Comparison of ENCODE assay signal across 20 cellular contexts in genomic region chr12:122073815-122074214, GRCh38. TPM values are rescaled to one million over a fixed set of nuclear protein-coding genes. Genes with fewer than 3 reads are reported as not detected.
A peak's percentile ranks its signal among the peaks of the same experiment; 100 is the strongest.
DNase-seq lines count a peak whose midpoint lies in the region; ATAC-seq, FAIRE-seq and TF ChIP-seq lines count a peak whose summit lies in the region.
"Had no signal": no experiment of that assay in that cellular context is flagged by ENCODE, and none has a peak within 500 bp of the region (broad histone marks: within the 10 kb centered on the region; RNA-seq: fewer than 3 reads in every experiment).

No MANE protein-coding gene starts in this region.

- H3K9ac ChIP-seq in GM12878 (ENCODE audit: control insufficient read depth, insufficient read depth, low read length) (no peak overlapping the region), neuronal stem cell (ENCODE audit: low read depth, low read length, poor library complexity) (no peak overlapping the region)

- BruUV-seq in Panc1 (replicated peaks; lab: Mats Ljungman, UMichigan): no TSS peak
- BruUV-seq in GM12878 (replicated peaks; lab: Mats Ljungman, UMichigan): no TSS peak

- H2BK12ac ChIP-seq in neuronal stem cell (ENCODE audit: low read length): no peak overlapping the region

- H3K4me1 ChIP-seq in Panc1 (ENCODE audit: control insufficient read depth, insufficient read depth, low read length): peaks cover 17% of the 10 kb centered on the region
- H3K4me1 ChIP-seq in GM12878 (ENCODE audit: control insufficient read depth, insufficient read depth, low read length): peaks cover 11% of the 10 kb centered on the region
- peaks cover 31% of the 10 kb centered on the region for H3K4me1 ChIP-seq in psoas muscle
- peaks cover 0 to 5% of the 10 kb centered on the region in 2 donors for H3K4me1 ChIP-seq in uterus
- peaks cover 0 to 37% (median 19%) of the 10 kb centered on the region in 3 donors for H3K4me1 ChIP-seq in esophagus squamous epithelium
- peaks cover 0 to 1% of the 10 kb centered on the region in 2 donors for H3K4me1 ChIP-seq in neuronal stem cell (ENCODE audit: control insufficient read depth in 2 of 2, insufficient read depth in 1 of 2, low read depth in 1 of 2, low read length in 2 of 2)

- no peaks in the 10 kb centered on the region for H3K79me2 ChIP-seq in GM12878 (ENCODE audit: control insufficient read depth, insufficient read depth, low read length)

- no peak overlapping the region for H4K8ac ChIP-seq in neuronal stem cell (ENCODE audit: low read depth, low read length)

- TF ChIP-seq EP300 in GM12878 (IDR thresholded peaks at IDR 0.05; ENCODE audit: borderline replicate concordance in 1 of 2, control insufficient read depth in 1 of 2, low read depth in 2 of 2, low read length in 2 of 2): no peak

- no peak overlapping the region for H2BK120ac ChIP-seq in neuronal stem cell (ENCODE audit: low read depth, low read length)

- RAD21 ChIA-PET in GM12878 (lab: Charles Lee; ENCODE audit: unreplicated experiment): interaction anchor here (1.7 kb wide), 1 partner anchor 19 kb away, joined by 4 read pairs; no protein-coding TSS in a partner anchor

- SMC1A ChIA-PET in GM12878 (lab: Charles Lee; ENCODE audit: uncharacterized antibody, unreplicated experiment): interaction anchor here (0.9 kb wide), 1 partner anchor 49 kb away, joined by 6 read pairs; no protein-coding TSS in a partner anchor

- no peak overlapping the region for H2AFZ ChIP-seq in GM12878 (ENCODE audit: control insufficient read depth, low read depth, low read length)
- H2AFZ ChIP-seq in neuronal stem cell (ENCODE audit: low read length): no peak overlapping the region

- H3K36me3 ChIP-seq in Panc1 (ENCODE audit: control insufficient read depth, insufficient read depth, low read length) (no peaks in the 10 kb centered on the region), GM12878 (ENCODE audit: control insufficient read depth in 2 of 2, insufficient read depth in 2 of 2, low read length in 1 of 2) (no peaks in the 10 kb centered on the region), psoas muscle (ENCODE audit: insufficient read depth in 1 of 2, low read depth in 1 of 2) (no peaks in the 10 kb centered on the region), uterus (no peaks in the 10 kb centered on the region), esophagus squamous epithelium (no peaks in the 10 kb centered on the region), neuronal stem cell (replicated peaks in 1 of 2; ENCODE audit: control insufficient read depth in 2 of 2, insufficient read depth in 2 of 2, low read length in 2 of 2) (peaks cover 0 to 11% of the 10 kb centered on the region in 2 donors)
- H3K36me3 ChIP-seq: Peyer's patch, SJCRH30 had no signal

- H3K27me3 ChIP-seq in Panc1 (ENCODE audit: control insufficient read depth, insufficient read depth, low read length): no peaks in the 10 kb centered on the region
- no peaks in the 10 kb centered on the region for H3K27me3 ChIP-seq in GM12878 (replicated peaks in 1 of 2; ENCODE audit: control insufficient read depth in 2 of 2, insufficient read depth in 2 of 2, low read length in 1 of 2)
- H3K27me3 ChIP-seq in psoas muscle (ENCODE audit: insufficient read depth in 3 of 3, low read length in 2 of 3): no peaks in the 10 kb centered on the region
- no peaks in the 10 kb centered on the region for H3K27me3 ChIP-seq in uterus
- H3K27me3 ChIP-seq in esophagus squamous epithelium: no peaks in the 10 kb centered on the region
- peaks cover 0 to 1% (median 0%) of the 10 kb centered on the region in 3 experiments for H3K27me3 ChIP-seq in neuronal stem cell (ENCODE audit: control insufficient read depth in 3 of 3, insufficient read depth in 3 of 3, low read depth in 1 of 3, low read length in 3 of 3)
- H3K27me3 ChIP-seq: Peyer's patch, SJCRH30 had no signal

- H3K27ac ChIP-seq in Panc1 (ENCODE audit: low read length) (peak overlapping the region; percentile 32; the same call in 1 of the 2 replicates), GM12878 (ENCODE audit: control insufficient read depth, insufficient read depth) (no peak overlapping the region), psoas muscle (peak overlapping the region; percentile 86), uterus (peak overlapping the region; percentile 67 to 83), esophagus squamous epithelium (no peak overlapping the region), neuronal stem cell (replicated peaks; ENCODE audit: low read length) (no peak overlapping the region)
- H3K27ac ChIP-seq: SJCRH30 had no signal

- H3K4me2 ChIP-seq in GM12878 (ENCODE audit: control insufficient read depth, insufficient read depth) (no peak overlapping the region), neuronal stem cell (ENCODE audit: insufficient read depth, low read length, poor library complexity, severe bottlenecking) (no peak overlapping the region)

- no peak overlapping the region for H3K4me3 ChIP-seq in Panc1 (ENCODE audit: low read depth in 2 of 2, low read length in 2 of 2)
- no peak overlapping the region for H3K4me3 ChIP-seq in GM12878
- H3K4me3 ChIP-seq in psoas muscle: no peak overlapping the region
- H3K4me3 ChIP-seq in uterus: no peak overlapping the region
- H3K4me3 ChIP-seq in esophagus squamous epithelium: no peak overlapping the region
- H3K4me3 ChIP-seq in neuronal stem cell (ENCODE audit: low read length in 2 of 2): no peak overlapping the region
- H3K4me3 ChIP-seq: Peyer's patch, SJCRH30 had no signal

- POLR2A ChIA-PET in Panc1 (lab: Charles Lee) (no interaction called here), GM12878 (lab: Charles Lee) (interaction anchor here (0.6 kb wide), 1 partner anchor 50 kb away, joined by 5 read pairs; no protein-coding TSS in a partner anchor)

- TF ChIP-seq CTCF in Panc1 (IDR thresholded peaks at IDR 0.05): no peak
- no peak for TF ChIP-seq CTCF in GM12878 (IDR thresholded peaks at IDR 0.05 in 2 of 3, conservative IDR thresholded peaks at IDR 0.05 in 1 of 3; ENCODE audit: control insufficient read depth in 2 of 3, extremely low read depth in 1 of 3, insufficient read depth in 1 of 3, low read depth in 3 of 3, low read length in 3 of 3)
- TF ChIP-seq CTCF in psoas muscle (IDR thresholded peaks at IDR 0.05): no peak
- TF ChIP-seq CTCF in uterus (IDR thresholded peaks at IDR 0.05): no peak
- no peak for TF ChIP-seq CTCF in esophagus squamous epithelium (IDR thresholded peaks at IDR 0.05)

- no peak overlapping the region for H3K18ac ChIP-seq in neuronal stem cell (ENCODE audit: low read length)

- intact Hi-C loops in Panc1 (cut with micrococcal nuclease; ENCODE audit: unreplicated experiment): no loop called here
- intact Hi-C loops in GM12878 (cut with micrococcal nuclease; ENCODE audit: unreplicated experiment): no loop called here
- intact Hi-C loops in psoas muscle (cut with DNase I): no loop called here
- intact Hi-C loops in uterus (cut with DNase I; ENCODE audit: low total_unique reads): no loop called here
- intact Hi-C loops in esophagus squamous epithelium (cut with DNase I): no loop called here

- no peak overlapping the region for H2BK15ac ChIP-seq in neuronal stem cell (ENCODE audit: low read length)

- peaks cover 3% of the 10 kb centered on the region for H3K79me1 ChIP-seq in neuronal stem cell (ENCODE audit: low read depth, low read length)

- DNase-seq in Panc1 (ENCODE audit: low read depth, low spot score): no peak
- DNase-seq in GM12878 (ENCODE audit: low read depth, low spot score): no peak
- DNase-seq in psoas muscle: no peak
- no peak for DNase-seq in uterus
- DNase-seq in esophagus squamous epithelium (lab: John Stamatoyannopoulos, UW): no peak
- no peak for DNase-seq in neuronal stem cell (ENCODE audit: low spot score)
- no peak for DNase-seq in HTR-8/SVneo (ENCODE audit: insufficient read length, low spot score)
- DNase-seq: CD4-positive, CD25-positive, alpha-beta regulatory T cell; EL; GF-D8; KG1; NCI-H1092 treated with DMSO at 0.1 percent for 48 hours; NCI-H146; NCI-H2081; NCI-H2171; NCI-H345; NCI-H524; NCI-H82; Peyer's patch; SJCRH30 had no signal

- no peaks in the 10 kb centered on the region for H4K20me1 ChIP-seq in GM12878 (ENCODE audit: control insufficient read depth, insufficient read depth)

- H3K14ac ChIP-seq in neuronal stem cell (ENCODE audit: low read length): no peak overlapping the region

- no peak for TF ChIP-seq POLR2A in GM12878 (IDR thresholded peaks at IDR 0.05; ENCODE audit: low read depth, low read length)
- TF ChIP-seq POLR2A in uterus (IDR thresholded peaks at IDR 0.05): no peak
- no peak for TF ChIP-seq POLR2A in esophagus squamous epithelium (IDR thresholded peaks at IDR 0.05)

- 77% methylated on average over 1 of the region's 1 CpG for WGBS in GM12878 (ENCODE audit: insufficient coverage, insufficient replicate concordance, low lambda C conversion rate, missing lambda C conversion rate)
- 96% methylated on average over 1 of the region's 1 CpG for WGBS in psoas muscle, 3 donors
- 78 to 89% methylated on average over 1 of the region's 1 CpG for WGBS in esophagus squamous epithelium, 2 donors
- WGBS in neuronal stem cell (ENCODE audit: extremely low coverage in 2 of 2, insufficient read length in 2 of 2, insufficient replicate concordance in 1 of 2), 2 donors: no CpG with 5 or more reads among the region's 1 CpG

- CTCF ChIA-PET in Panc1 (lab: Charles Lee): no interaction called here
- CTCF ChIA-PET in GM12878 (lab: Yijun Ruan, JAX): no interaction called here

- no peak for ATAC-seq in Panc1
- no peak for ATAC-seq in GM12878
- no peak for ATAC-seq in psoas muscle

- TF ChIP-seq RAD21 in GM12878 (IDR thresholded peaks at IDR 0.05; ENCODE audit: insufficient read depth, low read depth, low read length): no peak

- in situ Hi-C loops in Panc1 (cut with HindIII; ENCODE audit: low pct_unique_long_range_greater_than_20kb, low sequenced_read_pairs): no loop called here
- in situ Hi-C loops in GM12878 (cut with MboI): no loop called here

- no peak overlapping the region for H2AK5ac ChIP-seq in neuronal stem cell (ENCODE audit: low read depth, low read length)

- H3K9me3 ChIP-seq in Panc1 (ENCODE audit: control insufficient read depth, insufficient read depth, low read depth, low read length) (no peaks in the 10 kb centered on the region), GM12878 (replicated peaks; ENCODE audit: control insufficient read depth, insufficient read depth, low read length) (no peaks in the 10 kb centered on the region), psoas muscle (no peaks in the 10 kb centered on the region), uterus (no peaks in the 10 kb centered on the region), esophagus squamous epithelium (no peaks in the 10 kb centered on the region), neuronal stem cell (replicated peaks in 1 of 2; ENCODE audit: control insufficient read depth in 2 of 2, insufficient read depth in 1 of 2, low read depth in 1 of 2, low read length in 2 of 2) (no peaks in the 10 kb centered on the region)
- H3K9me3 ChIP-seq: Peyer's patch, SJCRH30 had no signal

- FAIRE-seq in GM12878 (lab: Jason Lieb, UNC) (peak; percentile 44), HTR-8/SVneo (lab: Jason Lieb, UNC) (no peak)

- no peak overlapping the region for H2BK5ac ChIP-seq in neuronal stem cell (ENCODE audit: low read length)

- H4K91ac ChIP-seq in neuronal stem cell (ENCODE audit: low read depth, low read length, poor library complexity): no peak overlapping the region

- no peak overlapping the region for H3K23ac ChIP-seq in neuronal stem cell (ENCODE audit: low read depth, low read length, poor library complexity)

- no peak overlapping the region for H3K4ac ChIP-seq in neuronal stem cell (ENCODE audit: low read length)

RNA-seq across cellular contexts. Expression of gene MLXIP, which starts 4.7 kb away (rescaled TPM):
- total RNA-seq in Panc1 (2021; ENCODE audit: unreplicated experiment): 124 TPM
- polyA plus RNA-seq in Panc1 (2012; ENCODE audit: insufficient read length): 115 TPM
- 28.2 and 30.8 TPM in 2 replicates for total RNA-seq in GM12878 (2013; cell fraction: nucleolus; rRNA removed)
- 5.4 and 7.9 TPM in 2 replicates for total RNA-seq in GM12878 (2014; rRNA removed)
- total RNA-seq in GM12878 (2014; rRNA removed; fragmentation: Illumina TruSeq; extraction: Trizol): 8.9 and 9.7 TPM in 2 replicates
- total RNA-seq in GM12878 (2021): 23.7 and 24.9 TPM in 2 replicates
- 3.2 TPM for polyA plus RNA-seq in GM12878 (2011; ENCODE audit: low read depth)
- polyA plus RNA-seq in GM12878 (2011; rRNA removed): 1.0 and 1.9 TPM in 2 replicates
- polyA plus RNA-seq in GM12878 (2011; cell fraction: cytosol; rRNA removed): 1.7 and 2.1 TPM in 2 replicates
- polyA plus RNA-seq in GM12878 (2011; cell fraction: nucleus; rRNA removed): 9.5 and 15.5 TPM in 2 replicates
- polyA plus RNA-seq in GM12878 (2012): 6.3 and 7.2 TPM in 2 replicates
- polyA plus RNA-seq in GM12878 (2014; fragmentation: Illumina TruSeq; extraction: Trizol): 7.5 and 12.1 TPM in 2 replicates
- polyA plus RNA-seq in GM12878 (2014; fragmentation: Nextera tagmentation; extraction: Ambion mirVana): 1 to 10 TPM; 1.1 to 1.2 TPM
- 12.5 and 15.1 TPM in 2 replicates for polyA plus RNA-seq in GM12878 (2014; rRNA removed)
- polyA plus RNA-seq in GM12878 (2016; fragmentation: Nextera tagmentation; extraction: Ambion mirVana): 1 to 10 TPM; 4.7 to 6.2 TPM
- polyA minus RNA-seq in GM12878 (2011; rRNA and poly(A)+ RNA removed): 3.4 and 4.9 TPM in 2 replicates
- 4.1 and 5.2 TPM in 2 replicates for polyA minus RNA-seq in GM12878 (2011; cell fraction: cytosol; rRNA and poly(A)+ RNA removed)
- 7.6 and 8.1 TPM in 2 replicates for polyA minus RNA-seq in GM12878 (2011; cell fraction: nucleus; rRNA and poly(A)+ RNA removed)
- total RNA-seq in psoas muscle: 100 to 1,000 TPM; 114 to 184 (median 137) TPM
- 100 to 1,000 TPM in 1 of 3 donors, 10 to 100 TPM in 2; 50.9 to 114 (median 55.0) TPM for polyA plus RNA-seq in psoas muscle
- total RNA-seq in uterus: 10 to 100 TPM; 21.5 to 88.7 (median 24.7) TPM
- 10 to 100 TPM in 3 of 4 donors, 1 to 10 TPM in 1; 9.6 to 20.0 (median 11.4) TPM for total RNA-seq in esophagus squamous epithelium
- 18.3 TPM for polyA plus RNA-seq in neuronal stem cell (2013, experiment 1 of 2)
- 18.1 TPM for polyA plus RNA-seq in neuronal stem cell (2013, experiment 2 of 2)

RNA-seq across cellular contexts. Expression of gene BCL7A, which starts 52.1 kb away (rescaled TPM):
- total RNA-seq in Panc1 (2021; ENCODE audit: unreplicated experiment) (14.5 TPM), GM12878 (2014; rRNA removed) (12.4 and 14.1 TPM in 2 replicates), GM12878 (2014; rRNA removed; fragmentation: Illumina TruSeq; extraction: Trizol) (8.8 and 9.6 TPM in 2 replicates), GM12878 (2021) (13.8 and 17.2 TPM in 2 replicates), psoas muscle (10 to 100 TPM; 11.3 to 14.3 (median 12.5) TPM), uterus (10 to 100 TPM in 1 of 4 donors, 1 to 10 TPM in 1, under 1 TPM in 2; 0.26 to 12.2 (median 4.2) TPM), esophagus squamous epithelium (1 to 10 TPM; 2.5 to 8.6 (median 5.1) TPM)
- polyA plus RNA-seq in Panc1 (2012; ENCODE audit: insufficient read length): 15.1 TPM
- 11.6 and 13.4 TPM in 2 replicates for total RNA-seq in GM12878 (2013; cell fraction: nucleolus; rRNA removed)
- 2.3 TPM for polyA plus RNA-seq in GM12878 (2011; ENCODE audit: low read depth)
- polyA plus RNA-seq in GM12878 (2011; rRNA removed) (1.3 TPM in 2 replicates), GM12878 (2014; fragmentation: Illumina TruSeq; extraction: Trizol) (9.4 and 11.8 TPM in 2 replicates), GM12878 (2014; fragmentation: Nextera tagmentation; extraction: Ambion mirVana) (under 1 TPM; 0.37 to 0.69 TPM), GM12878 (2014; rRNA removed) (13.7 and 14.6 TPM in 2 replicates), GM12878 (2016; fragmentation: Nextera tagmentation; extraction: Ambion mirVana) (10 to 100 TPM; 11.6 to 11.9 TPM), psoas muscle (1 to 10 TPM; 3.6 to 8.1 (median 6.5) TPM)
- polyA plus RNA-seq in GM12878 (2011; cell fraction: cytosol; rRNA removed): 1.9 and 2.0 TPM in 2 replicates
- 2.1 and 2.7 TPM in 2 replicates for polyA plus RNA-seq in GM12878 (2011; cell fraction: nucleus; rRNA removed)
- 5.7 and 6.4 TPM in 2 replicates for polyA plus RNA-seq in GM12878 (2012)
- 0.59 and 1.3 TPM in 2 replicates for polyA minus RNA-seq in GM12878 (2011; rRNA and poly(A)+ RNA removed)
- 0.40 and 1.1 TPM in 2 replicates for polyA minus RNA-seq in GM12878 (2011; cell fraction: cytosol; rRNA and poly(A)+ RNA removed)
- 0.60 and 0.67 TPM in 2 replicates for polyA minus RNA-seq in GM12878 (2011; cell fraction: nucleus; rRNA and poly(A)+ RNA removed)
- polyA plus RNA-seq in neuronal stem cell (2013, experiment 1 of 2): 31.6 TPM
- 32.9 TPM for polyA plus RNA-seq in neuronal stem cell (2013, experiment 2 of 2)

Comparison
In these comparisons a context has a peak if more than half of its experiments do, and no peak if none do; other contexts are left out.
1. H3K27ac ChIP-seq: peak in Panc1 (single experiment), psoas muscle (single experiment) and uterus (2 of 2); none in GM12878 (single experiment), esophagus squamous epithelium (0 of 4) and neuronal stem cell (single experiment).